8 cellular contexts compared by ENCODE assay signal in genomic region chr9:70110194-70111041, GRCh38.
DNase-seq lines count a peak whose midpoint lies in the region; ATAC-seq and TF ChIP-seq lines count a peak whose summit lies in the region.

No MANE protein-coding gene starts in this region.

- 51 to 56% (median 55%) methylated on average over 6 of the region's 6 CpGs for WGBS in adrenal gland, 4 donors

- no peaks in the 10 kb centered on the region for H3K27me3 ChIP-seq in neural progenitor cell
- H3K27me3 ChIP-seq in MG63 = no peaks in the 10 kb centered on the region
- H3K27me3 ChIP-seq in adrenal gland = no peaks in the 10 kb centered on the region

- ATAC-seq in activated B cell treated with CpG ODN at 0.5 μM for 24 hours (ENCODE audit: low read depth) (peak; percentile 25), GM21423 (IDR thresholded peaks at IDR 0.05; ENCODE audit: unreplicated experiment) (no peak)

- H3K27ac Mint-ChIP-seq in activated B cell treated with CpG ODN at 0.5 μM for 24 hours (no peak overlapping the region), neural progenitor cell (no peak overlapping the region)

- H2AFZ ChIP-seq in neural progenitor cell (replicated peaks) = no peak overlapping the region

- H3K4me1 ChIP-seq in neural progenitor cell (peaks cover 9% of the 10 kb centered on the region), adrenal gland (replicated peaks in 1 of 2) (peaks cover 0 to 7% of the 10 kb centered on the region in 2 donors)

- H3K36me3 ChIP-seq in neural progenitor cell (no peaks in the 10 kb centered on the region), MG63 (no peaks in the 10 kb centered on the region), adrenal gland (replicated peaks in 1 of 2) (no peaks in the 10 kb centered on the region)

- H4K20me1 ChIP-seq in neural progenitor cell (ENCODE audit: low read depth) = no peaks in the 10 kb centered on the region

- POLR2A ChIA-PET in activated B cell treated with CpG ODN at 0.5 μM for 24 hours (lab: Charles Lee) = no interaction called here

- DNase-seq in ELR (ENCODE audit: low read depth) = peak; percentile 42
- peak; percentile 86 for DNase-seq in LHCN-M2 (ENCODE audit: low read depth)
- DNase-seq in activated B cell treated with CpG ODN at 0.5 μM for 24 hours = no peak
- no peak for DNase-seq in neural progenitor cell (ENCODE audit: low spot score)
- no peak for DNase-seq in MG63
- no peak for DNase-seq in adrenal gland
- DNase-seq in GM13976 (ENCODE audit: low spot score) = no peak

- H3K27me3 Mint-ChIP-seq in activated B cell treated with CpG ODN at 0.5 μM for 24 hours = peaks cover 15% of the 10 kb centered on the region
- H3K27me3 Mint-ChIP-seq in neural progenitor cell (ENCODE audit: insufficient read depth, low read depth) = peaks cover 4% of the 10 kb centered on the region

- H3K9me3 ChIP-seq in neural progenitor cell (ENCODE audit: low read depth) (no peaks in the 10 kb centered on the region), MG63 (no peaks in the 10 kb centered on the region), adrenal gland (replicated peaks in 1 of 3) (no peaks in the 10 kb centered on the region)

- in situ Hi-C loops in GM13976 (cut with MboI; ENCODE audit: low sequenced_read_pairs, unreplicated experiment) = loop anchor here (10.0 kb wide), 1 partner anchor 146 kb away; no protein-coding TSS in a partner anchor

- no peaks in the 10 kb centered on the region for H3K79me2 ChIP-seq in neural progenitor cell (ENCODE audit: low read depth)

- H3K4me1 Mint-ChIP-seq in activated B cell treated with CpG ODN at 0.5 μM for 24 hours = peaks cover 8% of the 10 kb centered on the region
- H3K4me1 Mint-ChIP-seq in neural progenitor cell = peaks cover 7% of the 10 kb centered on the region

- CTCF ChIA-PET in activated B cell treated with CpG ODN at 0.5 μM for 24 hours (lab: Charles Lee) = interaction anchor here (0.7 to 5.9 kb wide), 16 partner anchors 10 to 688 kb away, joined by 3 to 52 read pairs (median 6); no protein-coding TSS in a partner anchor

- TF ChIP-seq POLR2A in adrenal gland (IDR thresholded peaks at IDR 0.05) = no peak

- H3K27ac ChIP-seq in neural progenitor cell (peak overlapping the region; percentile 0), adrenal gland (no peak overlapping the region)

- intact Hi-C loops in activated B cell treated with CpG ODN at 0.5 μM for 24 hours (cut with micrococcal nuclease) (loop anchor here (2.0 kb wide), 2 partner anchors 492 to 688 kb away; no protein-coding TSS in a partner anchor), adrenal gland (cut with DNase I) (loop anchor here (5.0 kb wide), 1 partner anchor 138 kb away; no protein-coding TSS in a partner anchor)

- no peak overlapping the region for H3K4me2 ChIP-seq in neural progenitor cell

- TF ChIP-seq CTCF in activated B cell treated with CpG ODN at 0.5 μM for 24 hours (IDR thresholded peaks at IDR 0.05) (no peak), neural progenitor cell (IDR thresholded peaks at IDR 0.05) (no peak), adrenal gland (IDR thresholded peaks at IDR 0.05) (no peak), GM13976 (IDR thresholded peaks at IDR 0.05; ENCODE audit: borderline replicate concordance, control extremely low read depth, extremely low read depth, insufficient read depth, missing control alignments) (no peak)

- H3K4me3 ChIP-seq in neural progenitor cell (no peak overlapping the region), MG63 (no peak overlapping the region), adrenal gland (no peak overlapping the region)

- H3F3A ChIP-seq in neural progenitor cell (ENCODE audit: low read depth) = peaks cover 8% of the 10 kb centered on the region

- no peaks in the 10 kb centered on the region for H3K36me3 Mint-ChIP-seq in activated B cell treated with CpG ODN at 0.5 μM for 24 hours (ENCODE audit: low read depth)
- H3K36me3 Mint-ChIP-seq in neural progenitor cell = no peaks in the 10 kb centered on the region

- H3K9ac ChIP-seq in neural progenitor cell = no peak overlapping the region

- no peaks in the 10 kb centered on the region for H3K9me3 Mint-ChIP-seq in activated B cell treated with CpG ODN at 0.5 μM for 24 hours
- H3K9me3 Mint-ChIP-seq in neural progenitor cell = no peaks in the 10 kb centered on the region

- H3K4me3 Mint-ChIP-seq in activated B cell treated with CpG ODN at 0.5 μM for 24 hours = no peak overlapping the region
- H3K4me3 Mint-ChIP-seq in neural progenitor cell = no peak overlapping the region

Comparison
In these comparisons a context has a peak if more than half of its experiments do, and no peak if none do; other contexts are left out.
1. DNase-seq: peak in ELR (single experiment) and LHCN-M2 (single experiment); none in activated B cell treated with CpG ODN at 0.5 μM for 24 hours (single experiment), neural progenitor cell (single experiment), MG63 (single experiment), adrenal gland (0 of 7) and GM13976 (single experiment).